ENCODE assay signal across 8 cellular contexts in genomic region chr12:53231859-53232640, GRCh38. TPM values are rescaled to one million over a fixed set of nuclear protein-coding genes. Genes with fewer than 3 reads are reported as not detected.
DNase-seq lines count a peak whose midpoint lies in the region; ATAC-seq, FAIRE-seq and TF ChIP-seq lines count a peak whose summit lies in the region.

Gene RARG (minus strand): TSS chr12:53232209. CDS start chr12:53227545, 4,664 bp downstream.

- DNase-seq in H54 (ENCODE audit: insufficient read length, low spot score) (peak; percentile 75), SW480 (ENCODE audit: low spot score) (peak; percentile 67), amniotic stem cell (lab: John Stamatoyannopoulos, UW) (peak; percentile 63), heart right ventricle (peak in 1 of 2 donors; percentile 69), renal cortical epithelial cell (ENCODE audit: low read depth) (peak; percentile 51), SHP77 treated with DMSO at 0.1 percent for 48 hours (lab: John Stamatoyannopoulos, UW) (no peak)

- TF ChIP-seq CTCF in heart right ventricle (IDR thresholded peaks at IDR 0.05): no peak

- no peaks in the 10 kb centered on the region; the same call in 1 of the 2 replicates for H3K27me3 ChIP-seq in ACC112 (ENCODE audit: insufficient read depth, low read length)
- H3K27me3 ChIP-seq in heart right ventricle: peaks cover 0 to 21% (median 0%) of the 10 kb centered on the region in 7 donors

- H3K27ac ChIP-seq in ACC112 (ENCODE audit: low read depth, low read length): no peak within 1 kb of the TSS
- peak within 1 kb of the TSS; percentile 21 to 79 (median 70) for H3K27ac ChIP-seq in heart right ventricle

- no peak for FAIRE-seq in H54 (lab: Jason Lieb, UNC)

- WGBS in heart right ventricle, 2 donors: 1 to 2% methylated on average over 40 to 50 of the region's 51 CpGs

- ATAC-seq in heart right ventricle: peak; percentile 52 to 71 (median 65)
- ATAC-seq in HG02623 (IDR thresholded peaks at IDR 0.05; ENCODE audit: unreplicated experiment): no peak

- peak within 1 kb of the TSS; percentile 78 for H3K4me3 ChIP-seq in ACC112 (ENCODE audit: low read depth, low read length)
- H3K4me3 ChIP-seq in heart right ventricle: peak within 1 kb of the TSS; percentile 35 to 70 (median 64)

- H3K4me1 ChIP-seq in ACC112 (ENCODE audit: control insufficient read depth, insufficient read depth, low read length, unreplicated experiment): peaks cover 26% of the 10 kb centered on the region
- peaks cover 6 to 40% (median 33%) of the 10 kb centered on the region in 9 donors for H3K4me1 ChIP-seq in heart right ventricle

- no peaks in the 10 kb centered on the region for H3K79me2 ChIP-seq in ACC112 (ENCODE audit: control insufficient read depth, insufficient read depth, low read length, unreplicated experiment)

- H3K9me3 ChIP-seq in heart right ventricle: no peaks in the 10 kb centered on the region

- H2AFZ ChIP-seq in ACC112 (ENCODE audit: low read length, unreplicated experiment): peak within 1 kb of the TSS; percentile 20

- H3K36me3 ChIP-seq in ACC112 (ENCODE audit: insufficient read depth, low read length): no peaks in the 10 kb centered on the region
- H3K36me3 ChIP-seq in heart right ventricle: peaks cover 0 to 9% (median 0%) of the 10 kb centered on the region in 9 donors

- intact Hi-C loops in heart right ventricle (cut with DNase I): no loop called here

- TF ChIP-seq POLR2A in H54 (IDR thresholded peaks at IDR 0.05; ENCODE audit: low read depth, low read length): peak; percentile 40; the same call in 1 of the 2 replicates

RNA-seq across cellular contexts. Expression of gene RARG, which starts in this region (rescaled TPM):
- total RNA-seq in heart right ventricle (10 to 100 TPM in 8 of 10 donors, 1 to 10 TPM in 2; 7.0 to 21.7 (median 13.9) TPM), renal cortical epithelial cell (5.2 and 14.6 TPM in 2 replicates)
- polyA plus RNA-seq in heart right ventricle: 10 to 100 TPM in 1 of 2 donors, 1 to 10 TPM in 1; 7.8 to 11.7 TPM
